Comparison of ENCODE assay signal across 9 cellular contexts in the genomic region with DNA sequence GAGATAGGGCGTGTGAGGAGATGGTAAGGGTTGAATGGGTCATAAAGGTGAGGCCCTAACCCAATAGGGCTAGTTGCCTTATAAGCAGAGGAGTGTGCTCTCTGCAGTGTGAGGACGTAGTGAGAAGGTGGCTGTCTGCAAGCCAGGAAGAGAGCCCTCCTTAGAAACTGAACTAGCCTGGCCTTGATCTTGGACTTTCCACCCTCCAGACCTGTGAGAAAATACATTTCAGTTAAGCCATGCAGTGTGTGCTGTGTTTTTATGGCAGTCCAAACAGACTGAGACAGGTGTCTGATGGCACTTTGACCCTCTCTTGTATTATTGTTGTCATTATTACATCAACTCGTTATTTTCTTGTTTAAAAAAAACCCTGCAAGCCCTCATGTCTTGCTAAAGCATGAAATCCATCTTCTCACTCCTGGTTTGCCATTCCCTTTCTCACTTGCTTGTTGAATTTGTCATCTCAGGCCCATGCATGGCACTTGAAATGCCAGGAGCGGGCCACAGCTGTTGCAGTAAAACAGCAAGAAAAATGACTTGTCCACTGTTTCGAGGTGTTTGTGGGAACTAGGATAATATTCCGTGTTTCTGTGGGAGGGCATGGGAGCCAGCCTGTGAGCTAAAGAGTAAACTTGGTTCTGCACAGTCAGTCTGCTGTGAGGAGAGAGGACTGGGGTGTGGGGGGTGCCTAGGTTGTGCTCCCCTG.
DNase-seq lines count a peak whose midpoint lies in the region; ATAC-seq and TF ChIP-seq lines count a peak whose summit lies in the region.
"Had no signal": no experiment of that assay in that cellular context is flagged by ENCODE, and none has a peak within 500 bp of the region (broad histone marks: within the 10 kb centered on the region; RNA-seq: fewer than 3 reads in every experiment).

No MANE protein-coding gene starts in this region.

- H3K27ac Mint-ChIP-seq in activated T-cell treated with anti-CD3 and anti-CD28 coated beads, Interleukin-2, amount 50 U/mL, for 24 hours = peak overlapping the region; percentile 91
- H3K27ac Mint-ChIP-seq in dendritic cell treated with granulocyte-macrophage colony-stimulating factor and Interleukin-4, amounts not matched to agents 40 ng/mL and 50 ng/mL, for 4 days = peak overlapping the region; percentile 60
- H3K27ac Mint-ChIP-seq in stimulated activated effector memory CD8-positive, alpha-beta T cell treated with anti-CD3 and anti-CD28 coated beads, Interleukin-12 subunit alpha, Interleukin-12 subunit beta, amount 100 ng/mL, for 72 hours = peak overlapping the region; percentile 84

- no peak overlapping the region for H3K4me3 Mint-ChIP-seq in activated T-cell treated with anti-CD3 and anti-CD28 coated beads, Interleukin-2, amount 50 U/mL, for 24 hours
- H3K4me3 Mint-ChIP-seq in dendritic cell treated with granulocyte-macrophage colony-stimulating factor and Interleukin-4, amounts not matched to agents 40 ng/mL and 50 ng/mL, for 4 days = no peak overlapping the region
- peak overlapping the region; percentile 49 for H3K4me3 Mint-ChIP-seq in stimulated activated effector memory CD8-positive, alpha-beta T cell treated with anti-CD3 and anti-CD28 coated beads, Interleukin-12 subunit alpha, Interleukin-12 subunit beta, amount 100 ng/mL, for 72 hours

- no peaks in the 10 kb centered on the region for H3K36me3 ChIP-seq in HEK293 (ENCODE audit: control insufficient read depth in 2 of 2, insufficient read depth in 1 of 2, low read length in 2 of 2)
- H3K36me3 ChIP-seq: ovary had no signal

- H3K36me3 Mint-ChIP-seq in activated T-cell treated with anti-CD3 and anti-CD28 coated beads, Interleukin-2, amount 50 U/mL, for 24 hours (ENCODE audit: low read depth) = peaks cover 33% of the 10 kb centered on the region
- H3K36me3 Mint-ChIP-seq in dendritic cell treated with granulocyte-macrophage colony-stimulating factor and Interleukin-4, amounts not matched to agents 40 ng/mL and 50 ng/mL, for 4 days (ENCODE audit: low read depth) = peaks cover 11% of the 10 kb centered on the region
- peaks cover 48% of the 10 kb centered on the region for H3K36me3 Mint-ChIP-seq in stimulated activated effector memory CD8-positive, alpha-beta T cell treated with anti-CD3 and anti-CD28 coated beads, Interleukin-12 subunit alpha, Interleukin-12 subunit beta, amount 100 ng/mL, for 72 hours

- TF ChIP-seq CTCF in HEK293 (tag by site-specific recombination; IDR thresholded peaks at IDR 0.05) (no peak), omental fat pad (IDR thresholded peaks at IDR 0.05) (no peak)

- CTCF ChIA-PET in HEK293 (lab: Yijun Ruan, JAX) = interaction anchor here (0.6 to 3.3 kb wide), 46 partner anchors 8 to 1439 kb away, joined by 3 to 30 read pairs (median 4); a partner anchor contains a TSS

- H3K9me3 ChIP-seq in HEK293 (ENCODE audit: control insufficient read depth, insufficient read depth, low read depth, low read length) = no peaks in the 10 kb centered on the region
- H3K9me3 ChIP-seq: ovary had no signal

- no peaks in the 10 kb centered on the region for H3K27me3 Mint-ChIP-seq in activated T-cell treated with anti-CD3 and anti-CD28 coated beads, Interleukin-2, amount 50 U/mL, for 24 hours
- H3K27me3 Mint-ChIP-seq in dendritic cell treated with granulocyte-macrophage colony-stimulating factor and Interleukin-4, amounts not matched to agents 40 ng/mL and 50 ng/mL, for 4 days = peaks cover 7% of the 10 kb centered on the region

- H3K4me1 Mint-ChIP-seq in activated T-cell treated with anti-CD3 and anti-CD28 coated beads, Interleukin-2, amount 50 U/mL, for 24 hours (ENCODE audit: low read depth) = peaks cover 41% of the 10 kb centered on the region
- peaks cover 35% of the 10 kb centered on the region for H3K4me1 Mint-ChIP-seq in dendritic cell treated with granulocyte-macrophage colony-stimulating factor and Interleukin-4, amounts not matched to agents 40 ng/mL and 50 ng/mL, for 4 days (ENCODE audit: low read depth)
- H3K4me1 Mint-ChIP-seq in stimulated activated effector memory CD8-positive, alpha-beta T cell treated with anti-CD3 and anti-CD28 coated beads, Interleukin-12 subunit alpha, Interleukin-12 subunit beta, amount 100 ng/mL, for 72 hours = peaks cover 39% of the 10 kb centered on the region

- H3K27ac ChIP-seq in HEK293 (ENCODE audit: extremely low read depth, low read depth, low read length) = no peak overlapping the region
- H3K27ac ChIP-seq: ovary had no signal

- intact Hi-C loops in dendritic cell treated with granulocyte-macrophage colony-stimulating factor and Interleukin-4, amounts not matched to agents 40 ng/mL and 50 ng/mL, for 4 days (cut with micrococcal nuclease) = loop anchor here (5.0 kb wide), 1 partner anchor 75 kb away; no protein-coding TSS in a partner anchor

- no peaks in the 10 kb centered on the region for H3K4me1 ChIP-seq in HEK293 (ENCODE audit: control insufficient read depth, insufficient read depth, low read length)

- no peak for ATAC-seq in stimulated activated effector memory CD8-positive, alpha-beta T cell treated with anti-CD3 and anti-CD28 coated beads, Interleukin-12 subunit alpha, Interleukin-12 subunit beta, amount 100 ng/mL, for 72 hours
- no peak for ATAC-seq in omental fat pad (ENCODE audit: low FRiP score)

- POLR2A ChIA-PET in HEK293 (lab: Yijun Ruan, JAX) = interaction anchor here (0.6 kb wide), 1 partner anchor 638 kb away, joined by 7 read pairs; no protein-coding TSS in a partner anchor

- H3K9me3 Mint-ChIP-seq in activated T-cell treated with anti-CD3 and anti-CD28 coated beads, Interleukin-2, amount 50 U/mL, for 24 hours = peaks cover 2% of the 10 kb centered on the region
- H3K9me3 Mint-ChIP-seq in dendritic cell treated with granulocyte-macrophage colony-stimulating factor and Interleukin-4, amounts not matched to agents 40 ng/mL and 50 ng/mL, for 4 days = no peaks in the 10 kb centered on the region
- H3K9me3 Mint-ChIP-seq in stimulated activated effector memory CD8-positive, alpha-beta T cell treated with anti-CD3 and anti-CD28 coated beads, Interleukin-12 subunit alpha, Interleukin-12 subunit beta, amount 100 ng/mL, for 72 hours = no peaks in the 10 kb centered on the region

- H3K4me3 ChIP-seq in HEK293 (ENCODE audit: low read depth, low read length) = no peak overlapping the region
- H3K4me3 ChIP-seq: ovary had no signal

- DNase-seq in activated T-cell treated with anti-CD3 and anti-CD28 coated beads, Interleukin-2, amount 50 U/mL, for 24 hours = no peak
- DNase-seq in activated T-cell treated with anti-CD3 and anti-CD28 coated beads, Interleukin-2, amount 50 U/mL, for 48 hours = no peak
- DNase-seq in stimulated activated effector memory CD8-positive, alpha-beta T cell treated with anti-CD3 and anti-CD28 coated beads, Interleukin-12 subunit alpha, Interleukin-12 subunit beta, amount 100 ng/mL, for 72 hours (ENCODE audit: low spot score in 2 of 2) = no peak
- DNase-seq in iPS-NIHi11 (ENCODE audit: low spot score) (no peak), OCI-M1 (lab: John Stamatoyannopoulos, UW) (no peak), omental fat pad (ENCODE audit: low spot score) (no peak)

TF ChIP-seq in HEK293, 187 proteins besides CTCF, POLR2A, EP300 and RAD21 (continues in another document):
- no peak for TF ChIP-seq ZBTB7A (tag by site-specific recombination; IDR thresholded peaks at IDR 0.05; ENCODE audit: low read depth)
- TF ChIP-seq ZNF138 (tag by site-specific recombination; IDR thresholded peaks at IDR 0.05; ENCODE audit: borderline replicate concordance) = no peak
- TF ChIP-seq ZNF214 (tag by site-specific recombination; IDR thresholded peaks at IDR 0.05; ENCODE audit: borderline replicate concordance) = no peak
- TF ChIP-seq, protein P1, sequence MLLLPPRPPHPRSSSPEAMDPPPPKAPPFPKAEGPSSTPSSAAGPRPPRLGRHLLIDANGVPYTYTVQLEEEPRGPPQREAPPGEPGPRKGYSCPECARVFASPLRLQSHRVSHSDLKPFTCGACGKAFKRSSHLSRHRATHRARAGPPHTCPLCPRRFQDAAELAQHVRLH (tag by site-specific recombination; IDR thresholded peaks at IDR 0.05) = no peak
- TF ChIP-seq ZNF404 (tag by site-specific recombination; IDR thresholded peaks at IDR 0.05) = peak; percentile 29; the same call in 1 of the 2 replicates
- TF ChIP-seq YY2 (tag by site-specific recombination; IDR thresholded peaks at IDR 0.05) = no peak
- TF ChIP-seq ZNF792 (tag by site-specific recombination; IDR thresholded peaks at IDR 0.05) = 0 out of 2 replicates have a peak, but pooled peaks have one; percentile 24
- TF ChIP-seq, protein P2, sequence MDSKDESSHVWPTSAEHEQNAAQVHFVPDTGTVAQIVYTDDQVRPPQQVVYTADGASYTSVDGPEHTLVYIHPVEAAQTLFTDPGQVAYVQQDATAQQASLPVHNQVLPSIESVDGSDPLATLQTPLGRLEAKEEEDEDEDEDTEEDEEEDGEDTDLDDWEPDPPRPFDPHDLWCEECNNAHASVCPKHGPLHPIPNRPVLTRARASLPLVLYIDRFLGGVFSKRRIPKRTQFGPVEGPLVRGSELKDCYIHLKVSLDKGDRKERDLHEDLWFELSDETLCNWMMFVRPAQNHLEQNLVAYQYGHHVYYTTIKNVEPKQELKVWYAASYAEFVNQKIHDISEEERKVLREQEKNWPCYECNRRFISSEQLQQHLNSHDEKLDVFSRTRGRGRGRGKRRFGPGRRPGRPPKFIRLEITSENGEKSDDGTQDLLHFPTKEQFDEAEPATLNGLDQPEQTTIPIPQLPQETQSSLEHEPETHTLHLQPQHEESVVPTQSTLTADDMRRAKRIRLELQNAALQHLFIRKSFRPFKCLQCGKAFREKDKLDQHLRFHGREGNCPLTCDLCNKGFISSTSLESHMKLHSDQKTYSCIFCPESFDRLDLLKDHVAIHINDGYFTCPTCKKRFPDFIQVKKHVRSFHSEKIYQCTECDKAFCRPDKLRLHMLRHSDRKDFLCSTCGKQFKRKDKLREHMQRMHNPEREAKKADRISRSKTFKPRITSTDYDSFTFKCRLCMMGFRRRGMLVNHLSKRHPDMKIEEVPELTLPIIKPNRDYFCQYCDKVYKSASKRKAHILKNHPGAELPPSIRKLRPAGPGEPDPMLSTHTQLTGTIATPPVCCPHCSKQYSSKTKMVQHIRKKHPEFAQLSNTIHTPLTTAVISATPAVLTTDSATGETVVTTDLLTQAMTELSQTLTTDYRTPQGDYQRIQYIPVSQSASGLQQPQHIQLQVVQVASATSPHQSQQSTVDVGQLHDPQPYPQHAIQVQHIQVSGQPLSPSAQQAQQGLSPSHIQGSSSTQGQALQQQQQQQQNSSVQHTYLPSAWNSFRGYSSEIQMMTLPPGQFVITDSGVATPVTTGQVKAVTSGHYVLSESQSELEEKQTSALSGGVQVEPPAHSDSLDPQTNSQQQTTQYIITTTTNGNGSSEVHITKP (tag by site-specific recombination; IDR thresholded peaks at IDR 0.05) = no peak
